8 cellular contexts compared by ENCODE assay signal in the genomic region with DNA sequence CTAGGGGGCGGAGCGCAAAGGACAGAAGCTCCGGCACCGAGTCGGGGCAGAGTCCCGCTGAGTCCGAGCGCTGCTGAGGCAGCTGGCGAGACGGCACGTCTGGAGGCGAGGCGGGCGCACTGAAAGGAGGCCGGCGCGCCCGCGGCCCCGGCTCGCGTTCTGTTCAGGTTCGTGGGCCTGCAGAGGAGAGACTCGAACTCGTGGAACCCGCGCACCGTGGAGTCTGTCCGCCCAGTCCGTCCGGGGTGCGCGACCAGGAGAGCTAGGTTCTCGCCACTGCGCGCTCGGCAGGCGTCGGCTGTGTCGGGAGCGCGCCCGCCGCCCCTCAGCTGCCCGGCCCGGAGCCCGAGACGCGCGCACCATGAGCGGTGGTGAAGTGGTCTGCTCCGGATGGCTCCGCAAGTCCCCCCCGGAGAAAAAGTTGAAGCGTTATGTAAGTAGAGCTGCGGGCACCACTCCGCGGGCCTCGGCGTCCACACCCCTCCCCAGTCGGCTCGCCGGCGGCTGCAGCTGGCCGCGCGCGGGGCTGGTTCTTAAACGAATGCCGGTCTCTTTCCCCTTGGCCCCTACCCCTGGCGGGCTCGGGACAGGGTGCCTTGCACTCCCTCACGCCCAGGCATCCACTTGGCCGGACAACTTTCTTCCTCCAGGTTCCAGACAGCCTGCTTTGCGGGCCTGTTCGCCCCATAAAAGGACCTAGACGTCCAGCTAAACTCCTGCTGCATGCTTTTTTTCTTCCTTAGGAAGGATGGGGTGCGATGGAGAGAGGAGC. TPM values are rescaled to one million over a fixed set of nuclear protein-coding genes. Genes with fewer than 3 reads are reported as not detected.
DNase-seq lines count a peak whose midpoint lies in the region; ATAC-seq, FAIRE-seq and TF ChIP-seq lines count a peak whose summit lies in the region.

Gene GAB1, plus strand, starts transcription at position 49 of the 772 bp plus-strand sequence. Its CDS starts 313 bp downstream, at position 362.

- peaks cover 48% of the 10 kb centered on the region for H4K20me1 ChIP-seq in smooth muscle cell (ENCODE audit: low read depth)

- H3K27me3 ChIP-seq in bronchial epithelial cell (ENCODE audit: control insufficient read depth, insufficient read depth, low read length) (no peaks in the 10 kb centered on the region), smooth muscle cell (ENCODE audit: low read depth) (no peaks in the 10 kb centered on the region)

- ATAC-seq in GM19467 (IDR thresholded peaks at IDR 0.05; ENCODE audit: unreplicated experiment), result peak; percentile 74
- peak; percentile 76 for ATAC-seq in HG03520 (IDR thresholded peaks at IDR 0.05; ENCODE audit: unreplicated experiment)

- H3K36me3 ChIP-seq in bronchial epithelial cell (ENCODE audit: control insufficient read depth, insufficient read depth, low read length), result no peaks in the 10 kb centered on the region
- no peaks in the 10 kb centered on the region for H3K36me3 ChIP-seq in smooth muscle cell (ENCODE audit: low read depth)

- H3K27ac ChIP-seq in smooth muscle cell (ENCODE audit: low read depth), result peak within 1 kb of the TSS; percentile 84

- no peaks in the 10 kb centered on the region for H3F3A ChIP-seq in smooth muscle cell (ENCODE audit: low read depth)

- peak within 1 kb of the TSS; percentile 68 for H3K9ac ChIP-seq in smooth muscle cell (ENCODE audit: low read depth)

- DNase-seq in NCI-H1417 (lab: John Stamatoyannopoulos, UW) (peak; percentile 23 to 86 (median 85)), NCI-H1417 treated with DMSO at 0.1 percent for 48 hours (lab: John Stamatoyannopoulos, UW) (no peak), RPMI8226 (peak; percentile 86), bronchial epithelial cell (ENCODE audit: low read depth) (peak; percentile 58), iris pigment epithelial cell (ENCODE audit: low read depth) (peak; percentile 75), smooth muscle cell (lab: John Stamatoyannopoulos, UW; ENCODE audit: unreplicated experiment) (peak; percentile 54)

- peaks cover 9% of the 10 kb centered on the region for H3K4me1 ChIP-seq in smooth muscle cell (ENCODE audit: low read depth)

- H3K4me2 ChIP-seq in smooth muscle cell, result peak within 1 kb of the TSS; percentile 92

- peaks cover 45% of the 10 kb centered on the region for H3K79me2 ChIP-seq in smooth muscle cell (ENCODE audit: low read depth)

- TF ChIP-seq CTCF in bronchial epithelial cell (IDR thresholded peaks at IDR 0.05; ENCODE audit: insufficient read depth, low read length, severe bottlenecking), result peak; percentile 38
- peak; percentile 15 for TF ChIP-seq CTCF in smooth muscle cell (IDR thresholded peaks at IDR 0.05; ENCODE audit: borderline replicate concordance, insufficient read depth, poor library complexity, severe bottlenecking)

- WGBS in smooth muscle cell (ENCODE audit: low lambda C conversion rate), result under 1% methylated on average over 72 of the region's 78 CpGs

- no peak for FAIRE-seq in bronchial epithelial cell (lab: Jason Lieb, UNC)

- peak within 1 kb of the TSS; percentile 97 for H2AFZ ChIP-seq in smooth muscle cell (ENCODE audit: low read depth)

- peak within 1 kb of the TSS; percentile 88 for H3K4me3 ChIP-seq in bronchial epithelial cell (ENCODE audit: low read depth, low read length)
- peak within 1 kb of the TSS; percentile 96 for H3K4me3 ChIP-seq in smooth muscle cell

- H3K9me3 ChIP-seq in smooth muscle cell (replicated peaks; ENCODE audit: low read depth), result no peaks in the 10 kb centered on the region

RNA-seq across cellular contexts. Expression of gene GAB1, which starts in this region (rescaled TPM):
- total RNA-seq in bronchial epithelial cell (5.0 and 10.8 TPM in 2 replicates), smooth muscle cell (17.5 and 22.5 TPM in 2 replicates)
- polyA plus RNA-seq in smooth muscle cell, result 0.50 and 3.0 TPM in 2 replicates
